In the genomic region with DNA sequence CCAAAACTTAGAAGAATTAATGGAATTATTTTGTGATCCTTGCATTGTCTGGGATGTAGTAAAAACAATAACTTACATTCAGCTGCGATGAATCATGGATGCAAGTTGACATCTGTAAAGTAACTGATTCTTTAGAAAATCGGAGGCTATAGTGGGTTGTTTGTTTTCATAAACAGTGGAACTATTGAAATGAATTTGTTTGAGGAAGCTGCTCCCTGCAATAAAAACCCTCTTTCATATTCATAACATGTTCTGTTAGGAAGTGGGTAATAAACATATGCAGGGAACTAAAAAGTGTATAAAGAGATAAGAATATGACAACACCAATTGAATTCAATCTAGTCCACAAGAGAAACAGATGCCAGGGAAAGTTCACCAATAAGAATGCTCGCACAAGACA, we compare ENCODE assay signal across 1 cellular context.
TF ChIP-seq lines count a peak whose summit lies in the region.

No MANE protein-coding gene starts in this region.

TF ChIP-seq in SK-N-SH treated with all-trans-retinoic acid at 6 μM for 48 hours, 23 proteins besides CTCF, POLR2A, EP300 and RAD21 (continued from another document):
- TF ChIP-seq, protein P1, sequence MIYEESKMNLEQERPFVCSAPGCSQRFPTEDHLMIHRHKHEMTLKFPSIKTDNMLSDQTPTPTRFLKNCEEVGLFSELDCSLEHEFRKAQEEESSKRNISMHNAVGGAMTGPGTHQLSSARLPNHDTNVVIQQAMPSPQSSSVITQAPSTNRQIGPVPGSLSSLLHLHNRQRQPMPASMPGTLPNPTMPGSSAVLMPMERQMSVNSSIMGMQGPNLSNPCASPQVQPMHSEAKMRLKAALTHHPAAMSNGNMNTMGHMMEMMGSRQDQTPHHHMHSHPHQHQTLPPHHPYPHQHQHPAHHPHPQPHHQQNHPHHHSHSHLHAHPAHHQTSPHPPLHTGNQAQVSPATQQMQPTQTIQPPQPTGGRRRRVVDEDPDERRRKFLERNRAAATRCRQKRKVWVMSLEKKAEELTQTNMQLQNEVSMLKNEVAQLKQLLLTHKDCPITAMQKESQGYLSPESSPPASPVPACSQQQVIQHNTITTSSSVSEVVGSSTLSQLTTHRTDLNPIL (CRISPR knock-in tag; IDR thresholded peaks at IDR 0.05; ENCODE audit: low read depth) = no peak
- TF ChIP-seq ESRRG (CRISPR knock-in tag; IDR thresholded peaks at IDR 0.05) = no peak
- TF ChIP-seq ZNF70 (CRISPR knock-in tag; IDR thresholded peaks at IDR 0.05) = no peak
- TF ChIP-seq ZNF8 (CRISPR knock-in tag; IDR thresholded peaks at IDR 0.05) = no peak
- TF ChIP-seq, protein P2, sequence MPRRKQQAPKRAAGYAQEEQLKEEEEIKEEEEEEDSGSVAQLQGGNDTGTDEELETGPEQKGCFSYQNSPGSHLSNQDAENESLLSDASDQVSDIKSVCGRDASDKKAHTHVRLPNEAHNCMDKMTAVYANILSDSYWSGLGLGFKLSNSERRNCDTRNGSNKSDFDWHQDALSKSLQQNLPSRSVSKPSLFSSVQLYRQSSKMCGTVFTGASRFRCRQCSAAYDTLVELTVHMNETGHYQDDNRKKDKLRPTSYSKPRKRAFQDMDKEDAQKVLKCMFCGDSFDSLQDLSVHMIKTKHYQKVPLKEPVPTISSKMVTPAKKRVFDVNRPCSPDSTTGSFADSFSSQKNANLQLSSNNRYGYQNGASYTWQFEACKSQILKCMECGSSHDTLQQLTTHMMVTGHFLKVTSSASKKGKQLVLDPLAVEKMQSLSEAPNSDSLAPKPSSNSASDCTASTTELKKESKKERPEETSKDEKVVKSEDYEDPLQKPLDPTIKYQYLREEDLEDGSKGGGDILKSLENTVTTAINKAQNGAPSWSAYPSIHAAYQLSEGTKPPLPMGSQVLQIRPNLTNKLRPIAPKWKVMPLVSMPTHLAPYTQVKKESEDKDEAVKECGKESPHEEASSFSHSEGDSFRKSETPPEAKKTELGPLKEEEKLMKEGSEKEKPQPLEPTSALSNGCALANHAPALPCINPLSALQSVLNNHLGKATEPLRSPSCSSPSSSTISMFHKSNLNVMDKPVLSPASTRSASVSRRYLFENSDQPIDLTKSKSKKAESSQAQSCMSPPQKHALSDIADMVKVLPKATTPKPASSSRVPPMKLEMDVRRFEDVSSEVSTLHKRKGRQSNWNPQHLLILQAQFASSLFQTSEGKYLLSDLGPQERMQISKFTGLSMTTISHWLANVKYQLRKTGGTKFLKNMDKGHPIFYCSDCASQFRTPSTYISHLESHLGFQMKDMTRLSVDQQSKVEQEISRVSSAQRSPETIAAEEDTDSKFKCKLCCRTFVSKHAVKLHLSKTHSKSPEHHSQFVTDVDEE (CRISPR knock-in tag; IDR thresholded peaks at IDR 0.05) = no peak
- no peak for TF ChIP-seq ARNTL (CRISPR knock-in tag; IDR thresholded peaks at IDR 0.05; ENCODE audit: borderline replicate concordance, low read depth)
